In genomic region chr5:32312682-32313523, GRCh38 we compare ENCODE assay signal across 1 cellular context.
A peak's percentile ranks its signal among the peaks of the same experiment; 100 is the strongest.
TF ChIP-seq lines count a peak whose summit lies in the region.

TSS of gene MTMR12 (minus strand) at chr5:32312939. CDS start at chr5:32312838, 101 bp downstream.

TF ChIP-seq in K562, 482 proteins besides CTCF, POLR2A, EP300 and RAD21 (continued from another document and continues in another):
- TF ChIP-seq AFF1 (IDR thresholded peaks at IDR 0.05; ENCODE audit: low read depth in 1 of 2, partially characterized antibody in 2 of 2): no peak
- peak; percentile 99 for TF ChIP-seq ZBTB1 (CRISPR knock-in tag; IDR thresholded peaks at IDR 0.05; ENCODE audit: borderline replicate concordance, low read depth)
- TF ChIP-seq FOXP1 (CRISPR knock-in tag; IDR thresholded peaks at IDR 0.05): 0 out of 2 replicates have a peak, but pooled peaks have one; percentile 60
- TF ChIP-seq ZNF785 (CRISPR knock-in tag; IDR thresholded peaks at IDR 0.05): no peak
- no peak for TF ChIP-seq ELK3 (CRISPR knock-in tag; IDR thresholded peaks at IDR 0.05)
- peak; percentile 92 for TF ChIP-seq ILF3 (IDR thresholded peaks at IDR 0.05; ENCODE audit: borderline replicate concordance)
- no peak for TF ChIP-seq NR0B1 (IDR thresholded peaks at IDR 0.05; ENCODE audit: partially characterized antibody)
- peak; percentile 95 for TF ChIP-seq CXXC5 (CRISPR knock-in tag; IDR thresholded peaks at IDR 0.05)
- TF ChIP-seq NCOR1 (IDR thresholded peaks at IDR 0.05): no peak
- no peak for TF ChIP-seq NBN (IDR thresholded peaks at IDR 0.05; ENCODE audit: low read depth)
- TF ChIP-seq ID3 (CRISPR knock-in tag; IDR thresholded peaks at IDR 0.05): no peak
- no peak for TF ChIP-seq ID3 (tag; IDR thresholded peaks at IDR 0.05)
- TF ChIP-seq ZNF699 (CRISPR knock-in tag; IDR thresholded peaks at IDR 0.05; ENCODE audit: insufficient replicate concordance): no peak
- TF ChIP-seq ZNF76 (CRISPR knock-in tag; IDR thresholded peaks at IDR 0.05; ENCODE audit: borderline replicate concordance): no peak
- peak; percentile 89 for TF ChIP-seq PHF21A (IDR thresholded peaks at IDR 0.05; ENCODE audit: borderline replicate concordance, low read depth)
- no peak for TF ChIP-seq ZNF217 (CRISPR knock-in tag; IDR thresholded peaks at IDR 0.05)
- TF ChIP-seq ZBTB26 (CRISPR knock-in tag; IDR thresholded peaks at IDR 0.05): no peak
- TF ChIP-seq ZNF644 (tag; IDR thresholded peaks at IDR 0.05; ENCODE audit: low read depth): no peak
- no peak for TF ChIP-seq SPI1 (IDR thresholded peaks at IDR 0.05; ENCODE audit: borderline replicate concordance, low read depth, low read length)
- TF ChIP-seq STAT5B (CRISPR knock-in tag; IDR thresholded peaks at IDR 0.05): no peak
- TF ChIP-seq NR1H2 (CRISPR knock-in tag; IDR thresholded peaks at IDR 0.05): no peak
- no peak for TF ChIP-seq BMI1 (IDR thresholded peaks at IDR 0.05; ENCODE audit: low read length)
- TF ChIP-seq REST (CRISPR knock-in tag; IDR thresholded peaks at IDR 0.05; ENCODE audit: low read depth): peak; percentile 28; the same call in 1 of the 2 replicates
- no peak for TF ChIP-seq ZNF41 (CRISPR knock-in tag; conservative IDR thresholded peaks at IDR 0.05)
- TF ChIP-seq CBFA2T2 (conservative IDR thresholded peaks at IDR 0.05): no peak
- no peak for TF ChIP-seq ZNF589 (CRISPR knock-in tag; IDR thresholded peaks at IDR 0.05; ENCODE audit: low read depth)
- no peak for TF ChIP-seq NCOA4 (IDR thresholded peaks at IDR 0.05; ENCODE audit: partially characterized antibody)
- no peak for TF ChIP-seq ZNF778 (CRISPR knock-in tag; IDR thresholded peaks at IDR 0.05)
- no peak for TF ChIP-seq TEAD4 (IDR thresholded peaks at IDR 0.05; ENCODE audit: low read length)
- TF ChIP-seq TEAD4 (CRISPR knock-in tag; IDR thresholded peaks at IDR 0.05; ENCODE audit: borderline replicate concordance): no peak
- TF ChIP-seq ARHGAP35 (IDR thresholded peaks at IDR 0.05; ENCODE audit: partially characterized antibody): no peak
- TF ChIP-seq FOS (IDR thresholded peaks at IDR 0.05; ENCODE audit: extremely low read depth, insufficient read length): peak; percentile 100
- no peak for TF ChIP-seq TCF7L2 (IDR thresholded peaks at IDR 0.05; ENCODE audit: low read depth, low read length)
- TF ChIP-seq ZNF444 (CRISPR knock-in tag; IDR thresholded peaks at IDR 0.05): no peak
- no peak for TF ChIP-seq ZBTB11 (CRISPR knock-in tag; IDR thresholded peaks at IDR 0.05)
- no peak for TF ChIP-seq MCM7 (IDR thresholded peaks at IDR 0.05)
- TF ChIP-seq NCOA1 (IDR thresholded peaks at IDR 0.05; ENCODE audit: low read depth): no peak; the same call in 1 of the 2 replicates
- no peak for TF ChIP-seq IRF1 (CRISPR knock-in tag; IDR thresholded peaks at IDR 0.05; ENCODE audit: borderline replicate concordance)
- TF ChIP-seq SAFB2 (IDR thresholded peaks at IDR 0.05; ENCODE audit: borderline replicate concordance, low read depth, low read length, severe bottlenecking): no peak
- peak in 1 of 2 experiments; percentile 40; a peak in 1 of 4 replicates for TF ChIP-seq KDM1A (IDR thresholded peaks at IDR 0.05)
- no peak for TF ChIP-seq STAT5A (IDR thresholded peaks at IDR 0.05; ENCODE audit: borderline replicate concordance, low read length)
- TF ChIP-seq PRDM10 (IDR thresholded peaks at IDR 0.05; ENCODE audit: partially characterized antibody): peak; percentile 69
